In genomic region chr16:57977418-57978069, GRCh38 we compare ENCODE assay signal across 21 cellular contexts. TPM values are rescaled to one million over a fixed set of nuclear protein-coding genes. Genes with fewer than 3 reads are reported as not detected.
DNase-seq lines count a peak whose midpoint lies in the region; ATAC-seq, FAIRE-seq and TF ChIP-seq lines count a peak whose summit lies in the region.
"Had no signal": no experiment of that assay in that cellular context is flagged by ENCODE, and none has a peak within 500 bp of the region (broad histone marks: within the 10 kb centered on the region; RNA-seq: fewer than 3 reads in every experiment).

No MANE protein-coding gene starts in this region.

- FAIRE-seq in A549 (lab: Jason Lieb, UNC) = no peak

- no peak overlapping the region for H2AFZ ChIP-seq in SK-N-SH (ENCODE audit: low read depth)

- TF ChIP-seq POLR2A in A549 (IDR thresholded peaks at IDR 0.05; ENCODE audit: low read length) = no peak

- no peaks in the 10 kb centered on the region for H3K9me2 ChIP-seq in SK-N-SH

- whole genome bisulfite sequencing in A549 (ENCODE audit: missing lambda C conversion rate) = 44% methylated on average over 3 of the region's 12 CpGs
- 75% methylated on average over 7 of the region's 12 CpGs for WGBS in SK-N-SH (ENCODE audit: low lambda C conversion rate)

- H3K36me3 ChIP-seq in SK-N-SH (replicated peaks in 1 of 2; ENCODE audit: control insufficient read depth in 1 of 2, insufficient read depth in 2 of 2, low read length in 1 of 2) = no peaks in the 10 kb centered on the region
- H3K36me3 ChIP-seq: neutrophil, sigmoid colon, upper lobe of left lung had no signal

- no peaks in the 10 kb centered on the region for H3K79me2 ChIP-seq in SK-N-SH (ENCODE audit: insufficient read depth)

- no peak overlapping the region for H3K4me3 ChIP-seq in A549
- H3K4me3 ChIP-seq in GM12865 (ENCODE audit: low read depth, low read length) = no peak overlapping the region
- H3K4me3 ChIP-seq in SK-N-SH (ENCODE audit: low read depth in 2 of 2, low read length in 1 of 2) = no peak overlapping the region
- H3K4me3 ChIP-seq: sigmoid colon, upper lobe of left lung had no signal

- peak; percentile 17; the same call in 1 of the 3 replicates for TF ChIP-seq CTCF in A549 (IDR thresholded peaks at IDR 0.05)
- peak; percentile 19 for TF ChIP-seq CTCF in GM12865 (IDR thresholded peaks at IDR 0.05; ENCODE audit: insufficient read depth, low read depth, low read length, missing control alignments)
- peak; percentile 20; the same call in 1 of the 2 replicates for TF ChIP-seq CTCF in SK-N-SH (IDR thresholded peaks at IDR 0.05)

- TF ChIP-seq EP300 in A549 (IDR thresholded peaks at IDR 0.05) (no peak), SK-N-SH (IDR thresholded peaks at IDR 0.05; ENCODE audit: borderline replicate concordance in 1 of 2, low read depth in 1 of 2, low read length in 1 of 2) (no peak)

- H3K27me3 ChIP-seq in SK-N-SH (ENCODE audit: insufficient read depth) = no peaks in the 10 kb centered on the region; the same call in 1 of the 2 replicates
- H3K27me3 ChIP-seq: sigmoid colon, upper lobe of left lung had no signal

- H3K4me2 ChIP-seq in A549 = no peak overlapping the region
- no peak overlapping the region for H3K4me2 ChIP-seq in SK-N-SH

- peak; percentile 79 to 92 for ATAC-seq in A549
- peak; percentile 35 for ATAC-seq in left ventricle myocardium superior
- ATAC-seq: activated CD8-positive, alpha-beta memory T cell treated with anti-CD3 and anti-CD28 coated beads, Interleukin-2, amount 10 ng/mL, durations not matched to agents 7 days and 5 days had no signal

- no peak overlapping the region for H3K9ac ChIP-seq in SK-N-SH

- H4K20me1 ChIP-seq in SK-N-SH (ENCODE audit: insufficient read depth) = no peaks in the 10 kb centered on the region

- no peaks in the 10 kb centered on the region for H3F3A ChIP-seq in SK-N-SH (replicated peaks; ENCODE audit: insufficient read depth)

- H3K4me1 ChIP-seq in A549 (0 out of 3 replicates have a peak, but pooled peaks cover 3% of the 10 kb centered on the region), SK-N-SH (ENCODE audit: control insufficient read depth in 1 of 2, insufficient read depth in 2 of 2, low read depth in 1 of 2, low read length in 1 of 2) (no peaks in the 10 kb centered on the region)
- H3K4me1 ChIP-seq: upper lobe of left lung had no signal

- DNase-seq in A549 (ENCODE audit: low read depth in 1 of 2, low spot score in 1 of 2) (peak in 1 of 2 experiments; percentile 61), GM12865 (ENCODE audit: low read depth) (no peak), SK-N-SH (peak; percentile 61), left ventricle myocardium superior (no peak), germinal center (ENCODE audit: low spot score) (no peak), HEK293T (ENCODE audit: extremely low spot score) (no peak)
- DNase-seq in stimulated activated naive CD4-positive, alpha-beta T cell treated with Interleukin-2 at 50 U/mL for 16 hours (lab: John Stamatoyannopoulos, UW) = no peak
- DNase-seq in activated T-cell treated with anti-CD3 and anti-CD28 coated beads, Interleukin-2, amount 50 U/mL, for 48 hours = no peak
- DNase-seq: activated CD4-positive, CD25-positive, alpha-beta regulatory T cell; activated CD8-positive, alpha-beta memory T cell treated with anti-CD3 and anti-CD28 coated beads, Interleukin-2, amount 10 ng/mL, durations not matched to agents 7 days and 5 days; activated naive CD4-positive, alpha-beta T cell; DMS153; mesenchymal stem cell; NCI-H1105; sigmoid colon; stimulated activated CD4-positive, alpha-beta T cell treated with anti-CD3 and anti-CD28 coated beads, Interleukin-4, amount 100 ng/mL, for 4 hours; SW 1271 had no signal

- H3K9me3 ChIP-seq in A549 = no peaks in the 10 kb centered on the region
- H3K9me3 ChIP-seq in SK-N-SH = no peaks in the 10 kb centered on the region
- H3K9me3 ChIP-seq: neutrophil, sigmoid colon, upper lobe of left lung had no signal

- TF ChIP-seq RAD21 in A549 (conservative IDR thresholded peaks at IDR 0.05 in 1 of 2, IDR thresholded peaks at IDR 0.05 in 1 of 2) = peak; percentile 49 to 77
- peak; percentile 52 for TF ChIP-seq RAD21 in SK-N-SH (IDR thresholded peaks at IDR 0.05; ENCODE audit: low read length)

- POLR2A ChIA-PET in A549 (lab: Yijun Ruan, JAX) (no interaction called here), SK-N-SH (lab: Yijun Ruan, JAX) (no interaction called here), HEK293T (lab: Yijun Ruan, JAX) (no interaction called here)

- intact Hi-C loops in left ventricle myocardium superior (cut with micrococcal nuclease) = no loop called here

- CTCF ChIA-PET in A549 (lab: Yijun Ruan, JAX) = interaction anchor here (0.7 to 5.8 kb wide), 6 partner anchors 22 to 218 kb away, joined by 3 to 31 read pairs (median 4); no protein-coding TSS in a partner anchor
- CTCF ChIA-PET in SK-N-SH (lab: Yijun Ruan, JAX) = interaction anchor here (0.8 to 2.1 kb wide), 6 partner anchors 23 to 401 kb away, joined by 3 to 8 read pairs (median 4); partner anchors contain the start of gene ZNF319
- CTCF ChIA-PET in HEK293T (lab: Yijun Ruan, JAX) = interaction anchor here (0.7 kb wide), 1 partner anchor 962 kb away, joined by 3 read pairs; no protein-coding TSS in a partner anchor

- H3K27ac ChIP-seq in A549 = peak overlapping the region in 1 of 2 experiments; percentile 50; a peak in 2 of 6 replicates
- no peak overlapping the region for H3K27ac ChIP-seq in SK-N-SH (ENCODE audit: low read depth in 2 of 2, low read length in 1 of 2)
- H3K27ac ChIP-seq: neutrophil, upper lobe of left lung had no signal

TF ChIP-seq in A549, 52 proteins besides CTCF, POLR2A, EP300 and RAD21 (continues in another document):
- TF ChIP-seq PHF8 (IDR thresholded peaks at IDR 0.05; ENCODE audit: borderline replicate concordance, low read depth) = no peak
- TF ChIP-seq, protein P1, sequence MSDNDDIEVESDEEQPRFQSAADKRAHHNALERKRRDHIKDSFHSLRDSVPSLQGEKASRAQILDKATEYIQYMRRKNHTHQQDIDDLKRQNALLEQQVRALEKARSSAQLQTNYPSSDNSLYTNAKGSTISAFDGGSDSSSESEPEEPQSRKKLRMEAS (IDR thresholded peaks at IDR 0.05) = peak; percentile 51; the same call in 1 of the 2 replicates

TF ChIP-seq in SK-N-SH, 30 proteins besides CTCF, POLR2A, EP300 and RAD21 (continues in another document):
- TF ChIP-seq MXI1 (IDR thresholded peaks at IDR 0.05; ENCODE audit: low read depth, low read length) (no peak), FOXJ3 (CRISPR knock-in tag; IDR thresholded peaks at IDR 0.05) (no peak)

TF ChIP-seq in HEK293T, 16 proteins besides CTCF, POLR2A, EP300 and RAD21 (continues in another document):
- TF ChIP-seq TARDBP (IDR thresholded peaks at IDR 0.05) (no peak), PKNOX1 (IDR thresholded peaks at IDR 0.05) (no peak), NFRKB (IDR thresholded peaks at IDR 0.05) (no peak), FOXK2 (IDR thresholded peaks at IDR 0.05) (no peak)

RNA-seq across cellular contexts. Expression of gene CNGB1, which starts 6.6 kb away (rescaled TPM):
- polyA plus RNA-seq in A549 (2011; rRNA removed) (0.12 and 0.39 TPM in 2 replicates), A549 (2017; fragmentation: RNase III; extraction: RNeasy Plus Mini Kit Qiagen cat#74134 plus additional on column Dnase treatment) (0.15 to 0.23 TPM (median 0.21 TPM) in 3 replicates), SK-N-SH (2012; rRNA removed) (0.05 TPM in 1 of 2 replicates, not detected in the other)
- polyA plus RNA-seq in A549 (2012; cell fraction: cytosol; rRNA removed) = 0.19 and 0.45 TPM in 2 replicates
- 0.11 and 0.29 TPM in 2 replicates for polyA plus RNA-seq in A549 (2012; cell fraction: nucleus; rRNA removed)
- 0.10 TPM in 1 of 2 replicates, not detected in the other for polyA minus RNA-seq in A549 (2011; rRNA and poly(A)+ RNA removed)
- under 0.01 TPM in 1 of 2 replicates, not detected in the other for polyA plus RNA-seq in SK-N-SH (2012; cell fraction: cytosol; rRNA removed)
- 0.05 TPM in 1 of 2 replicates, not detected in the other for polyA plus RNA-seq in SK-N-SH (2012; cell fraction: nucleus; rRNA removed)
- not detected for total RNA-seq in left ventricle myocardium superior
- total RNA-seq: activated CD8-positive, alpha-beta memory T cell treated with anti-CD3 and anti-CD28 coated beads, Interleukin-2, amount 10 ng/mL, durations not matched to agents 7 days and 5 days; dermis microvascular lymphatic vessel endothelial cell had no signal
- polyA plus RNA-seq: IgD-negative memory B cell had no signal

RNA-seq across cellular contexts. Expression of gene ZNF319, which starts 22.9 kb away (rescaled TPM):
- polyA plus RNA-seq in A549 (2011; rRNA removed) (10.8 and 12.0 TPM in 2 replicates), A549 (2017; fragmentation: RNase III; extraction: RNeasy Plus Mini Kit Qiagen cat#74134 plus additional on column Dnase treatment) (11.1 to 11.6 TPM (median 11.3 TPM) in 3 replicates), SK-N-SH (2012; rRNA removed) (4.8 and 7.6 TPM in 2 replicates)
- polyA plus RNA-seq in A549 (2012; cell fraction: cytosol; rRNA removed) = 12.6 and 15.6 TPM in 2 replicates
- 13.5 and 27.6 TPM in 2 replicates for polyA plus RNA-seq in A549 (2012; cell fraction: nucleus; rRNA removed)
- polyA minus RNA-seq in A549 (2011; rRNA and poly(A)+ RNA removed) = 11.4 and 13.3 TPM in 2 replicates
- 3.2 and 5.1 TPM in 2 replicates for polyA plus RNA-seq in SK-N-SH (2012; cell fraction: cytosol; rRNA removed)
- 8.5 and 8.8 TPM in 2 replicates for polyA plus RNA-seq in SK-N-SH (2012; cell fraction: nucleus; rRNA removed)
- total RNA-seq in left ventricle myocardium superior = 9.2 TPM

RNA-seq across cellular contexts. Expression of gene USB1, which starts 23.7 kb away (rescaled TPM):
- polyA plus RNA-seq in A549 (2011; rRNA removed) = 88.2 and 88.8 TPM in 2 replicates
- polyA plus RNA-seq in A549 (2012; cell fraction: cytosol; rRNA removed) = 170 and 213 TPM in 2 replicates
- 84.5 and 103 TPM in 2 replicates for polyA plus RNA-seq in A549 (2012; cell fraction: nucleus; rRNA removed)
- polyA plus RNA-seq in A549 (2017; fragmentation: RNase III; extraction: RNeasy Plus Mini Kit Qiagen cat#74134 plus additional on column Dnase treatment) = 132 to 143 TPM (median 140 TPM) in 3 replicates
- polyA minus RNA-seq in A549 (2011; rRNA and poly(A)+ RNA removed) = 111 and 129 TPM in 2 replicates
- 87.3 and 94.1 TPM in 2 replicates for polyA plus RNA-seq in SK-N-SH (2012; rRNA removed)
- 53.0 and 69.3 TPM in 2 replicates for polyA plus RNA-seq in SK-N-SH (2012; cell fraction: cytosol; rRNA removed)
- 39.0 and 44.4 TPM in 2 replicates for polyA plus RNA-seq in SK-N-SH (2012; cell fraction: nucleus; rRNA removed)
- total RNA-seq in left ventricle myocardium superior = 28.3 TPM

RNA-seq across cellular contexts. Expression of gene MMP15, which starts 48.0 kb away (rescaled TPM):
- polyA plus RNA-seq in A549 (2011; rRNA removed) (4.3 and 5.2 TPM in 2 replicates), A549 (2017; fragmentation: RNase III; extraction: RNeasy Plus Mini Kit Qiagen cat#74134 plus additional on column Dnase treatment) (9.8 to 11.2 TPM (median 10.3 TPM) in 3 replicates), SK-N-SH (2012; rRNA removed) (2.6 and 3.1 TPM in 2 replicates)
- 9.0 and 14.5 TPM in 2 replicates for polyA plus RNA-seq in A549 (2012; cell fraction: cytosol; rRNA removed)
- polyA plus RNA-seq in A549 (2012; cell fraction: nucleus; rRNA removed) = 25.4 and 32.6 TPM in 2 replicates
- 6.6 TPM in 2 replicates for polyA minus RNA-seq in A549 (2011; rRNA and poly(A)+ RNA removed)
- 1.1 and 2.2 TPM in 2 replicates for polyA plus RNA-seq in SK-N-SH (2012; cell fraction: cytosol; rRNA removed)
- polyA plus RNA-seq in SK-N-SH (2012; cell fraction: nucleus; rRNA removed) = 3.5 and 3.9 TPM in 2 replicates
- 62.2 TPM for total RNA-seq in left ventricle myocardium superior
- polyA plus RNA-seq: IgD-negative memory B cell had no signal
